ENCODE assay signal across 9 cellular contexts in genomic region chr9:91433180-91433579, GRCh38. TPM values are rescaled to one million over a fixed set of nuclear protein-coding genes. Genes with fewer than 3 reads are reported as not detected.
A peak's percentile ranks its signal among the peaks of the same experiment; 100 is the strongest.
DNase-seq lines count a peak whose midpoint lies in the region; ATAC-seq and TF ChIP-seq lines count a peak whose summit lies in the region.
"Had no signal": no experiment of that assay in that cellular context is flagged by ENCODE, and none has a peak within 500 bp of the region (broad histone marks: within the 10 kb centered on the region; RNA-seq: fewer than 3 reads in every experiment).

No MANE protein-coding gene starts in this region.

- H3K4me1 ChIP-seq in heart right ventricle = peaks cover 0 to 20% (median 0%) of the 10 kb centered on the region in 9 donors

- no peak overlapping the region for H3K27ac ChIP-seq in heart right ventricle

- no peak overlapping the region for H3K4me3 ChIP-seq in heart right ventricle

- CTCF ChIA-PET in activated B cell treated with CpG ODN at 0.5 μM for 24 hours (lab: Charles Lee) = interaction anchor here (0.7 to 1.8 kb wide), 5 partner anchors 12 to 519 kb away, joined by 3 to 11 read pairs (median 3); no protein-coding TSS in a partner anchor

- no peaks in the 10 kb centered on the region for H3K27me3 ChIP-seq in heart right ventricle

- TF ChIP-seq CTCF in activated B cell treated with CpG ODN at 0.5 μM for 24 hours (IDR thresholded peaks at IDR 0.05) (no peak), heart right ventricle (IDR thresholded peaks at IDR 0.05) (peak in 8 of 9 donors; percentile 19 to 70 (median 58))

- peak; percentile 67 for TF ChIP-seq RAD21 in Ishikawa (IDR thresholded peaks at IDR 0.05; ENCODE audit: low read depth)

- no peaks in the 10 kb centered on the region for H3K36me3 Mint-ChIP-seq in activated B cell treated with CpG ODN at 0.5 μM for 24 hours (ENCODE audit: low read depth)
- peaks cover 0 to 2% of the 10 kb centered on the region in 2 donors for H3K36me3 Mint-ChIP-seq in stimulated activated naive B cell treated with anti-CD40 and anti-IgM and Interleukin-4, amounts not matched to agents 10 μg/mL and 1 μg/mL and 100 μg/mL, for 72 hours

- no peak overlapping the region for H3K27ac Mint-ChIP-seq in activated B cell treated with CpG ODN at 0.5 μM for 24 hours
- H3K27ac Mint-ChIP-seq in stimulated activated naive B cell treated with anti-CD40 and anti-IgM and Interleukin-4, amounts not matched to agents 10 μg/mL and 1 μg/mL and 100 μg/mL, for 72 hours = no peak overlapping the region
- H3K27ac Mint-ChIP-seq: T-helper 1 cell treated with Interleukin-12 subunit alpha and Interleukin-12 subunit beta and Interleukin-4 antibody, amounts not matched to agents 30 μg/mL and 1 μg/mL, for 36 hours had no signal

- H3K4me1 Mint-ChIP-seq in activated B cell treated with CpG ODN at 0.5 μM for 24 hours = peaks cover 4% of the 10 kb centered on the region
- peaks cover 11 to 20% of the 10 kb centered on the region in 2 donors for H3K4me1 Mint-ChIP-seq in stimulated activated naive B cell treated with anti-CD40 and anti-IgM and Interleukin-4, amounts not matched to agents 10 μg/mL and 1 μg/mL and 100 μg/mL, for 72 hours

- intact Hi-C loops in activated B cell treated with CpG ODN at 0.5 μM for 24 hours (cut with micrococcal nuclease) (no loop called here), heart right ventricle (cut with DNase I) (loop anchor here in 9 of 10 donors (1.0 to 10.0 kb wide), 11 partner anchors 249 to 518 kb away; no protein-coding TSS in a partner anchor)

- H3K27me3 Mint-ChIP-seq in activated B cell treated with CpG ODN at 0.5 μM for 24 hours = peaks cover 11% of the 10 kb centered on the region
- peaks cover 5 to 33% of the 10 kb centered on the region in 2 donors for H3K27me3 Mint-ChIP-seq in stimulated activated naive B cell treated with anti-CD40 and anti-IgM and Interleukin-4, amounts not matched to agents 10 μg/mL and 1 μg/mL and 100 μg/mL, for 72 hours

- TF ChIP-seq EP300 in Ishikawa (IDR thresholded peaks at IDR 0.05; ENCODE audit: borderline replicate concordance) = no peak

- H3K9me3 ChIP-seq in heart right ventricle = no peaks in the 10 kb centered on the region

- H3K4me3 Mint-ChIP-seq in activated B cell treated with CpG ODN at 0.5 μM for 24 hours = no peak overlapping the region
- no peak overlapping the region for H3K4me3 Mint-ChIP-seq in stimulated activated naive B cell treated with anti-CD40 and anti-IgM and Interleukin-4, amounts not matched to agents 10 μg/mL and 1 μg/mL and 100 μg/mL, for 72 hours
- H3K4me3 Mint-ChIP-seq: T-helper 1 cell treated with Interleukin-12 subunit alpha and Interleukin-12 subunit beta and Interleukin-4 antibody, amounts not matched to agents 30 μg/mL and 1 μg/mL, for 36 hours had no signal

- no peaks in the 10 kb centered on the region for H3K36me3 ChIP-seq in heart right ventricle

- DNase-seq in DMS53 treated with DMSO at 0.1 percent for 48 hours (lab: John Stamatoyannopoulos, UW; ENCODE audit: unreplicated experiment) = peak; percentile 76
- DNase-seq in activated B cell treated with CpG ODN at 0.5 μM for 24 hours = no peak
- no peak for DNase-seq in heart right ventricle
- no peak for DNase-seq in stimulated activated naive B cell treated with anti-CD40 and anti-IgM and Interleukin-4, amounts not matched to agents 10 μg/mL and 1 μg/mL and 100 μg/mL, for 72 hours
- DNase-seq in COR-L47 (lab: John Stamatoyannopoulos, UW) = no peak

- ATAC-seq in activated B cell treated with CpG ODN at 0.5 μM for 24 hours (ENCODE audit: low read depth) (peak; percentile 34), heart right ventricle (peak in 6 of 8 donors; percentile 62 to 74 (median 68)), GM21423 (IDR thresholded peaks at IDR 0.05; ENCODE audit: unreplicated experiment) (no peak), HG03135 (IDR thresholded peaks at IDR 0.05; ENCODE audit: unreplicated experiment) (no peak)
- peak; percentile 85 to 89 for ATAC-seq in stimulated activated naive B cell treated with anti-CD40 and anti-IgM and Interleukin-4, amounts not matched to agents 10 μg/mL and 1 μg/mL and 100 μg/mL, for 72 hours (replicated peaks)

- WGBS in heart right ventricle, 2 donors = 33 to 41% methylated on average over 2 of the region's 2 CpGs

- H3K9me3 Mint-ChIP-seq in activated B cell treated with CpG ODN at 0.5 μM for 24 hours = no peaks in the 10 kb centered on the region
- no peaks in the 10 kb centered on the region for H3K9me3 Mint-ChIP-seq in stimulated activated naive B cell treated with anti-CD40 and anti-IgM and Interleukin-4, amounts not matched to agents 10 μg/mL and 1 μg/mL and 100 μg/mL, for 72 hours
- H3K9me3 Mint-ChIP-seq: T-helper 1 cell treated with Interleukin-12 subunit alpha and Interleukin-12 subunit beta and Interleukin-4 antibody, amounts not matched to agents 30 μg/mL and 1 μg/mL, for 36 hours had no signal

- POLR2A ChIA-PET in activated B cell treated with CpG ODN at 0.5 μM for 24 hours (lab: Charles Lee) = no interaction called here

TF ChIP-seq in Ishikawa, 13 proteins besides CTCF, POLR2A, EP300 and RAD21:
- TF ChIP-seq TCF12 (IDR thresholded peaks at IDR 0.05; ENCODE audit: low read depth) = no peak
- 0 out of 2 replicates have a peak, but pooled peaks have one; percentile 4 for TF ChIP-seq TEAD4 (IDR thresholded peaks at IDR 0.05)

RNA-seq across cellular contexts. Expression of gene NFIL3, which starts 9.5 kb away (rescaled TPM):
- 3.1 and 3.9 TPM in 2 replicates for total RNA-seq in activated B cell treated with CpG ODN at 0.5 μM for 24 hours
- total RNA-seq in heart right ventricle = 10 to 100 TPM; 18.6 to 88.0 (median 30.5) TPM
- 10 to 100 TPM; 10.8 to 24.7 TPM for polyA plus RNA-seq in heart right ventricle

Comparison
In these comparisons a context has a peak if more than half of its experiments do, and no peak if none do; other contexts are left out.
1. ATAC-seq: peak in activated B cell treated with CpG ODN at 0.5 μM for 24 hours (single experiment), heart right ventricle (6 of 8) and stimulated activated naive B cell treated with anti-CD40 and anti-IgM and Interleukin-4, amounts not matched to agents 10 μg/mL and 1 μg/mL and 100 μg/mL, for 72 hours (2 of 2); none in GM21423 (single experiment) and HG03135 (single experiment).